21 cellular contexts compared by ENCODE assay signal in the genomic region with DNA sequence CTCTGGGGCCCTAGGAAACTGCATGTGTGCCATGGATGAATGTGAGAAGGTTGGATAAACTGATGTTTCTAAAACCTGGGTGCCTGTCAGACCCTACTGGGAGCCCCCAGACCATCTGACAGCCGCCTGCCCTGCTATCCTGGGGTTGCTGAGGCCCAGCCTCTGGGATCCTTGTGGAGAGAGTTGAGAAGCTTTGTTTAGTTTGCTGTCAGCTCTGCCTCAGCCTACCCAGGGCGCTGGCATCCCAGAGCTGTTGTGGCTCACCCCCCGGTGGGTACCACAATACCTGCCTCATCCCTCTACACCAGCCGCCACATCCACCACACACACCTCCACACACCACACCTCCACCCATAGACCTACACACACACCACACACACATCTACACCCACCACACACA. TPM values are rescaled to one million over a fixed set of nuclear protein-coding genes. Genes with fewer than 3 reads are reported as not detected.
DNase-seq lines count a peak whose midpoint lies in the region; ATAC-seq, FAIRE-seq and TF ChIP-seq lines count a peak whose summit lies in the region.
"Had no signal": no experiment of that assay in that cellular context is flagged by ENCODE, and none has a peak within 500 bp of the region (broad histone marks: within the 10 kb centered on the region; RNA-seq: fewer than 3 reads in every experiment).

No MANE protein-coding gene starts in this region.

- H2BK5ac ChIP-seq in H1 (ENCODE audit: low read depth, low read length) (no peak overlapping the region), trophoblast cell (ENCODE audit: low read depth, low read length, poor library complexity) (no peak overlapping the region)

- no peak for FAIRE-seq in H1 (lab: Jason Lieb, UNC)

- in situ Hi-C loops in Panc1 (cut with HindIII; ENCODE audit: low pct_unique_long_range_greater_than_20kb, low sequenced_read_pairs) = no loop called here

- peak overlapping the region; percentile 99 for H3K56ac ChIP-seq in H1 (replicated peaks; ENCODE audit: insufficient read length, low read depth, low read length)

- H2AK5ac ChIP-seq in H1 (ENCODE audit: low read depth, low read length) (no peak overlapping the region), trophoblast cell (ENCODE audit: low read length) (no peak overlapping the region)

- DNase-seq in natural killer cell (no peak), Panc1 (ENCODE audit: low read depth, low spot score) (no peak), H1 (ENCODE audit: low read depth in 1 of 2, low spot score in 2 of 2) (no peak), trophoblast cell (no peak), CD1c-positive myeloid dendritic cell (ENCODE audit: extremely low spot score) (no peak), DMS79 treated with DMSO at 0.1 percent for 48 hours (lab: John Stamatoyannopoulos, UW) (no peak), cerebellum (ENCODE audit: low spot score) (no peak)
- DNase-seq in natural killer cell treated with Interleukin-12 subunit alpha and Interleukin-12 subunit beta and Interleukin-15 and Interleukin-18, amount 100 ng/mL, for 72 hours (ENCODE audit: low spot score) = no peak
- DNase-seq: AML-193, Caco-2, EL, NCI-H1417, NCI-H187, NCI-H2107, NCI-H510A, NCI-H774, RPMI8226 had no signal

- intact Hi-C loops in natural killer cell (cut with micrococcal nuclease) = no loop called here
- intact Hi-C loops in Panc1 (cut with micrococcal nuclease; ENCODE audit: unreplicated experiment) = no loop called here

- H3K14ac ChIP-seq in H1 (ENCODE audit: insufficient read length) (no peak overlapping the region), trophoblast cell (ENCODE audit: low read length) (no peak overlapping the region)

- H3K4me2 ChIP-seq in H1 (ENCODE audit: insufficient read depth in 1 of 2, low read depth in 2 of 2, low read length in 2 of 2) (no peak overlapping the region), trophoblast cell (ENCODE audit: low read length) (no peak overlapping the region)
- H3K4me2 ChIP-seq: KMS-11 had no signal

- peaks cover 0 to 4% of the 10 kb centered on the region in 2 donors for H3K4me1 Mint-ChIP-seq in natural killer cell
- no peaks in the 10 kb centered on the region for H3K4me1 Mint-ChIP-seq in natural killer cell treated with Interleukin-12 subunit alpha and Interleukin-12 subunit beta and Interleukin-15 and Interleukin-18, amount 100 ng/mL, for 72 hours (ENCODE audit: low read depth in 2 of 2)
- H3K4me1 Mint-ChIP-seq: CD14-positive monocyte had no signal

- H4K8ac ChIP-seq in H1 (ENCODE audit: extremely low read depth, insufficient read depth, low read length) = no peak overlapping the region
- no peak overlapping the region for H4K8ac ChIP-seq in trophoblast cell (ENCODE audit: low read depth, low read length)

- no peak overlapping the region for H3K4me3 ChIP-seq in Panc1 (ENCODE audit: low read depth in 2 of 2, low read length in 2 of 2)
- no peak overlapping the region for H3K4me3 ChIP-seq in H1 (ENCODE audit: extremely low read depth in 1 of 4, insufficient read depth in 2 of 4, low read depth in 3 of 4, low read length in 4 of 4)
- peak overlapping the region; percentile 34 for H3K4me3 ChIP-seq in trophoblast cell (ENCODE audit: low read depth, low read length)
- H3K4me3 ChIP-seq: GM12878, SJSA1 had no signal

- ATAC-seq in natural killer cell (peak; percentile 11 to 22 (median 12)), Panc1 (peak; percentile 29)
- ATAC-seq in natural killer cell treated with Interleukin-12 subunit alpha and Interleukin-12 subunit beta and Interleukin-15 and Interleukin-18, amount 100 ng/mL, for 72 hours = no peak
- ATAC-seq: GM12878 had no signal

- H3K27me3 Mint-ChIP-seq in natural killer cell (ENCODE audit: low read depth in 2 of 2) = no peaks in the 10 kb centered on the region
- H3K27me3 Mint-ChIP-seq in natural killer cell treated with Interleukin-12 subunit alpha and Interleukin-12 subunit beta and Interleukin-15 and Interleukin-18, amount 100 ng/mL, for 72 hours = no peaks in the 10 kb centered on the region

- TF ChIP-seq POLR2A in H1 (IDR thresholded peaks at IDR 0.05; ENCODE audit: control extremely low read depth in 1 of 2, low read depth in 2 of 2, low read length in 2 of 2) = no peak

- POLR2A ChIA-PET in Panc1 (lab: Charles Lee) (no interaction called here), H1 (lab: Charles Lee; ENCODE audit: partially characterized antibody) (interaction anchor here (1.5 kb wide), 1 partner anchor 14 kb away, joined by 5 read pairs; no protein-coding TSS in a partner anchor)

- no peak overlapping the region for H4K12ac ChIP-seq in trophoblast cell (ENCODE audit: low read depth, low read length)

- H3K9me3 ChIP-seq in Panc1 (ENCODE audit: control insufficient read depth, insufficient read depth, low read depth, low read length) (no peaks in the 10 kb centered on the region), H1 (ENCODE audit: insufficient read depth in 2 of 2, low read depth in 1 of 2, low read length in 1 of 2) (no peaks in the 10 kb centered on the region), trophoblast cell (ENCODE audit: insufficient read depth, low read depth, low read length) (peaks cover 12% of the 10 kb centered on the region)
- H3K9me3 ChIP-seq: Caco-2, SJSA1 had no signal

- no peak overlapping the region for H3K27ac Mint-ChIP-seq in natural killer cell
- H3K27ac Mint-ChIP-seq in natural killer cell treated with Interleukin-12 subunit alpha and Interleukin-12 subunit beta and Interleukin-15 and Interleukin-18, amount 100 ng/mL, for 72 hours = no peak overlapping the region

- H3K9ac ChIP-seq in H1 (replicated peaks in 1 of 4; ENCODE audit: extremely low read depth in 1 of 4, low read depth in 3 of 4, low read length in 3 of 4) (no peak overlapping the region), trophoblast cell (ENCODE audit: low read length) (no peak overlapping the region)
- H3K9ac ChIP-seq: KMS-11 had no signal

- H2BK120ac ChIP-seq in H1 (replicated peaks; ENCODE audit: low read depth, low read length) (no peak overlapping the region), trophoblast cell (ENCODE audit: insufficient read depth, low read length, poor library complexity) (no peak overlapping the region)

- BruUV-seq in Panc1 (replicated peaks; lab: Mats Ljungman, UMichigan) = no TSS peak

- no peaks in the 10 kb centered on the region for H3K79me2 ChIP-seq in H1 (ENCODE audit: control insufficient read depth in 1 of 2, insufficient read depth in 2 of 2, low read length in 2 of 2)
- H3K79me2 ChIP-seq in trophoblast cell (ENCODE audit: control insufficient read depth, insufficient read depth, low read length, poor library complexity) = no peaks in the 10 kb centered on the region

- no peak overlapping the region for H2BK20ac ChIP-seq in H1 (ENCODE audit: low read length)

- no peaks in the 10 kb centered on the region for H3K36me3 Mint-ChIP-seq in natural killer cell
- no peaks in the 10 kb centered on the region for H3K36me3 Mint-ChIP-seq in natural killer cell treated with Interleukin-12 subunit alpha and Interleukin-12 subunit beta and Interleukin-15 and Interleukin-18, amount 100 ng/mL, for 72 hours

- H3K79me1 ChIP-seq in H1 (ENCODE audit: low read depth, low read length) = no peaks in the 10 kb centered on the region
- no peaks in the 10 kb centered on the region for H3K79me1 ChIP-seq in trophoblast cell (ENCODE audit: low read length)

- no peak overlapping the region for H3K4me3 Mint-ChIP-seq in natural killer cell
- H3K4me3 Mint-ChIP-seq in natural killer cell treated with Interleukin-12 subunit alpha and Interleukin-12 subunit beta and Interleukin-15 and Interleukin-18, amount 100 ng/mL, for 72 hours = no peak overlapping the region
- H3K4me3 Mint-ChIP-seq: CD14-positive monocyte had no signal

- no peak overlapping the region for H4K91ac ChIP-seq in H1 (replicated peaks; ENCODE audit: insufficient read length, low read length)
- no peak overlapping the region for H4K91ac ChIP-seq in trophoblast cell (ENCODE audit: low read depth, low read length)

- H2AFZ ChIP-seq in H1 (ENCODE audit: low read length) (no peak overlapping the region), trophoblast cell (ENCODE audit: insufficient read depth, low read length, poor library complexity) (no peak overlapping the region)

- CTCF ChIA-PET in Panc1 (lab: Charles Lee) (no interaction called here), H1 (lab: Charles Lee; ENCODE audit: partially characterized antibody) (interaction anchor here (1.9 kb wide), 1 partner anchor 9 kb away, joined by 8 read pairs; no protein-coding TSS in a partner anchor)

- H3K4me1 ChIP-seq in Panc1 (ENCODE audit: control insufficient read depth, insufficient read depth, low read length) (no peaks in the 10 kb centered on the region), H1 (replicated peaks in 1 of 4; ENCODE audit: control insufficient read depth in 3 of 4, insufficient read depth in 4 of 4, low read length in 3 of 4) (no peaks in the 10 kb centered on the region; a peak in 1 of 7 replicates), trophoblast cell (ENCODE audit: control insufficient read depth in 1 of 2, insufficient read depth in 2 of 2, low read length in 2 of 2) (no peaks in the 10 kb centered on the region)
- H3K4me1 ChIP-seq: Caco-2, SJSA1 had no signal

- H3K36me3 ChIP-seq in Panc1 (ENCODE audit: control insufficient read depth, insufficient read depth, low read length) (no peaks in the 10 kb centered on the region), H1 (ENCODE audit: control insufficient read depth in 2 of 4, insufficient read depth in 4 of 4, low read length in 3 of 4) (peaks cover 0 to 14% (median 2%) of the 10 kb centered on the region in 4 experiments; a peak in 4 of 8 replicates), trophoblast cell (ENCODE audit: control insufficient read depth in 1 of 2, insufficient read depth in 2 of 2, low read length in 2 of 2) (peaks cover 73 to 76% of the 10 kb centered on the region in 2 experiments)

- TF ChIP-seq RAD21 in H1 (IDR thresholded peaks at IDR 0.05 in 1 of 2, conservative IDR thresholded peaks at IDR 0.05 in 1 of 2; ENCODE audit: low read depth in 2 of 2, low read length in 2 of 2) = no peak

- no peak overlapping the region for H2BK15ac ChIP-seq in H1 (ENCODE audit: low read length)

- no peak for TF ChIP-seq EP300 in H1 (IDR thresholded peaks at IDR 0.05; ENCODE audit: borderline replicate concordance in 1 of 2, low read depth in 2 of 2, low read length in 2 of 2)

- H3K4ac ChIP-seq in H1 (replicated peaks; ENCODE audit: insufficient read length, low read depth, low read length) (no peak overlapping the region), trophoblast cell (ENCODE audit: low read depth, low read length) (no peak overlapping the region)

- H3K23ac ChIP-seq in H1 (ENCODE audit: insufficient read length) = no peak overlapping the region
- no peak overlapping the region for H3K23ac ChIP-seq in trophoblast cell (ENCODE audit: low read length)

- peaks cover 15% of the 10 kb centered on the region for H3K23me2 ChIP-seq in H1 (ENCODE audit: low read depth, low read length)

- H3K27me3 ChIP-seq in Panc1 (ENCODE audit: control insufficient read depth, insufficient read depth, low read length) = no peaks in the 10 kb centered on the region
- H3K27me3 ChIP-seq in H1 (replicated peaks in 1 of 4; ENCODE audit: control insufficient read depth in 3 of 4, extremely low read depth in 1 of 4, insufficient read depth in 3 of 4, low read length in 3 of 4) = no peaks in the 10 kb centered on the region
- no peaks in the 10 kb centered on the region for H3K27me3 ChIP-seq in trophoblast cell (ENCODE audit: insufficient read depth, low read length)
- H3K27me3 ChIP-seq: SJSA1 had no signal

- H4K5ac ChIP-seq in H1 (ENCODE audit: insufficient read length, low read depth, low read length) = no peak overlapping the region

- H3K27ac ChIP-seq in Panc1 (ENCODE audit: low read length) (no peak overlapping the region), H1 (ENCODE audit: low read depth, low read length) (no peak overlapping the region), trophoblast cell (ENCODE audit: low read depth, low read length) (no peak overlapping the region)
- H3K27ac ChIP-seq: KMS-11, SJSA1 had no signal

- peaks cover 1 to 16% of the 10 kb centered on the region in 2 experiments for H4K20me1 ChIP-seq in H1 (replicated peaks in 1 of 2; ENCODE audit: control insufficient read depth in 1 of 2, insufficient read depth in 2 of 2, low read length in 2 of 2)

- WGBS in H1 (ENCODE audit: extremely low coverage in 1 of 2, insufficient coverage in 1 of 2, insufficient read length in 1 of 2, insufficient replicate concordance in 2 of 2, low coverage in 1 of 2, low lambda C conversion rate in 2 of 2, missing lambda C conversion rate in 1 of 2), 2 experiments = 86% methylated on average over 4 of the region's 4 CpGs; no CpG with 5 or more reads in 1 of the 2 experiments
- no CpG with 5 or more reads among the region's 4 CpGs for WGBS in trophoblast cell (ENCODE audit: extremely low coverage, insufficient coverage, insufficient read length)

- H3K18ac ChIP-seq in H1 (ENCODE audit: extremely low read depth, low read length) (no peak overlapping the region), trophoblast cell (ENCODE audit: low read length) (no peak overlapping the region)

- H2BK12ac ChIP-seq in H1 (ENCODE audit: low read depth, low read length) (no peak overlapping the region), trophoblast cell (ENCODE audit: low read length) (no peak overlapping the region)

- no peaks in the 10 kb centered on the region for H3K9me3 Mint-ChIP-seq in natural killer cell
- no peaks in the 10 kb centered on the region for H3K9me3 Mint-ChIP-seq in natural killer cell treated with Interleukin-12 subunit alpha and Interleukin-12 subunit beta and Interleukin-15 and Interleukin-18, amount 100 ng/mL, for 72 hours
- H3K9me3 Mint-ChIP-seq: CD14-positive monocyte had no signal

- TF ChIP-seq CTCF in natural killer cell (IDR thresholded peaks at IDR 0.05) (no peak), Panc1 (IDR thresholded peaks at IDR 0.05) (no peak), H1 (IDR thresholded peaks at IDR 0.05; ENCODE audit: control extremely low read depth in 1 of 3, insufficient read depth in 1 of 3, low read depth in 1 of 3, low read length in 3 of 3) (no peak)

RNA-seq across cellular contexts. Expression of gene HMOX1, which starts 38.5 kb away (rescaled TPM):
- total RNA-seq in natural killer cell = 10 to 100 TPM in 2 of 3 donors, 1 to 10 TPM in 1; 7.5 to 61.6 (median 15.9) TPM
- total RNA-seq in natural killer cell treated with Interleukin-12 subunit alpha and Interleukin-12 subunit beta and Interleukin-15 and Interleukin-18, amount 100 ng/mL, for 72 hours = 1 to 10 TPM; 4.9 to 7.3 TPM
- 105 TPM for total RNA-seq in Panc1 (2021; ENCODE audit: unreplicated experiment)
- polyA plus RNA-seq in Panc1 (2012; ENCODE audit: insufficient read length) = 198 TPM
- 25.0 and 25.7 TPM in 2 replicates for total RNA-seq in H1 (2021; fragmentation: NEBNext Ultra II Directional; extraction: Animal tissue kit (Norgen Biotek cat#: 25700))
- polyA plus RNA-seq in H1 (2011; rRNA removed) = 39.2 and 41.6 TPM in 2 replicates
- 28.6 TPM for polyA plus RNA-seq in H1 (2011; cell fraction: cytosol; rRNA removed)
- 19.6 TPM for polyA plus RNA-seq in H1 (2011; cell fraction: nucleus; rRNA removed)
- 20.2 to 27.4 TPM (median 24.8 TPM) in 4 replicates for polyA plus RNA-seq in H1 (2012, experiment 1 of 2)
- 29.7 TPM for polyA plus RNA-seq in H1 (2012, experiment 2 of 2)
- polyA plus RNA-seq in H1 (2013, experiment 1 of 2) = 23.9 TPM
- polyA plus RNA-seq in H1 (2013, experiment 2 of 2) = 27.9 TPM
- polyA minus RNA-seq in H1 (2011; rRNA and poly(A)+ RNA removed) = 8.0 and 8.7 TPM in 2 replicates
- 7.7 TPM for polyA minus RNA-seq in H1 (2011; cell fraction: cytosol; rRNA and poly(A)+ RNA removed)
- 9.2 TPM for polyA minus RNA-seq in H1 (2011; cell fraction: nucleus; rRNA and poly(A)+ RNA removed)
- 298 and 341 TPM in 2 replicates for polyA plus RNA-seq in trophoblast cell (2013)
- 4.3 TPM for total RNA-seq in cerebellum

RNA-seq across cellular contexts. Expression of gene TOM1, which starts 42.7 kb away (rescaled TPM):
- total RNA-seq in natural killer cell (100 to 1,000 TPM; 102 to 132 (median 107) TPM), Panc1 (2021; ENCODE audit: unreplicated experiment) (32.7 TPM), cerebellum (12.6 TPM)
- total RNA-seq in natural killer cell treated with Interleukin-12 subunit alpha and Interleukin-12 subunit beta and Interleukin-15 and Interleukin-18, amount 100 ng/mL, for 72 hours = 10 to 100 TPM; 30.4 to 38.9 TPM
- 42.5 TPM for polyA plus RNA-seq in Panc1 (2012; ENCODE audit: insufficient read length)
- total RNA-seq in H1 (2021; fragmentation: NEBNext Ultra II Directional; extraction: Animal tissue kit (Norgen Biotek cat#: 25700)) = 22.2 and 25.1 TPM in 2 replicates
- polyA plus RNA-seq in H1 (2011; rRNA removed) = 39.2 and 40.8 TPM in 2 replicates
- 42.4 TPM for polyA plus RNA-seq in H1 (2011; cell fraction: cytosol; rRNA removed)
- 55.0 TPM for polyA plus RNA-seq in H1 (2011; cell fraction: nucleus; rRNA removed)
- 18.4 to 26.3 TPM (median 24.0 TPM) in 4 replicates for polyA plus RNA-seq in H1 (2012, experiment 1 of 2)
- polyA plus RNA-seq in H1 (2012, experiment 2 of 2) = 17.2 TPM
- 10.1 TPM for polyA plus RNA-seq in H1 (2013, experiment 1 of 2)
- 9.8 TPM for polyA plus RNA-seq in H1 (2013, experiment 2 of 2)
- polyA minus RNA-seq in H1 (2011; rRNA and poly(A)+ RNA removed) = 66.8 and 85.4 TPM in 2 replicates
- 23.8 TPM for polyA minus RNA-seq in H1 (2011; cell fraction: cytosol; rRNA and poly(A)+ RNA removed)
- 28.3 TPM for polyA minus RNA-seq in H1 (2011; cell fraction: nucleus; rRNA and poly(A)+ RNA removed)
- polyA plus RNA-seq in trophoblast cell (2013) = 41.6 and 45.0 TPM in 2 replicates

RNA-seq across cellular contexts. Expression of gene MCM5, which starts 57.5 kb away (rescaled TPM):
- total RNA-seq in natural killer cell = 10 to 100 TPM; 59.3 to 73.8 (median 61.5) TPM
- total RNA-seq in natural killer cell treated with Interleukin-12 subunit alpha and Interleukin-12 subunit beta and Interleukin-15 and Interleukin-18, amount 100 ng/mL, for 72 hours = 100 to 1,000 TPM; 169 to 339 TPM
- 122 TPM for total RNA-seq in Panc1 (2021; ENCODE audit: unreplicated experiment)
- polyA plus RNA-seq in Panc1 (2012; ENCODE audit: insufficient read length) = 119 TPM
- 297 and 305 TPM in 2 replicates for total RNA-seq in H1 (2021; fragmentation: NEBNext Ultra II Directional; extraction: Animal tissue kit (Norgen Biotek cat#: 25700))
- 210 and 243 TPM in 2 replicates for polyA plus RNA-seq in H1 (2011; rRNA removed)
- 212 TPM for polyA plus RNA-seq in H1 (2011; cell fraction: cytosol; rRNA removed)
- polyA plus RNA-seq in H1 (2011; cell fraction: nucleus; rRNA removed) = 524 TPM
- 221 to 290 TPM (median 254 TPM) in 4 replicates for polyA plus RNA-seq in H1 (2012, experiment 1 of 2)
- polyA plus RNA-seq in H1 (2012, experiment 2 of 2) = 144 TPM
- polyA plus RNA-seq in H1 (2013, experiment 1 of 2) = 120 TPM
- polyA plus RNA-seq in H1 (2013, experiment 2 of 2) = 108 TPM
- polyA minus RNA-seq in H1 (2011; rRNA and poly(A)+ RNA removed) = 447 and 449 TPM in 2 replicates
- polyA minus RNA-seq in H1 (2011; cell fraction: cytosol; rRNA and poly(A)+ RNA removed) = 271 TPM
- 249 TPM for polyA minus RNA-seq in H1 (2011; cell fraction: nucleus; rRNA and poly(A)+ RNA removed)
- polyA plus RNA-seq in trophoblast cell (2013) = 35.5 and 35.9 TPM in 2 replicates
- total RNA-seq in cerebellum = 35.8 TPM

Comparison
In these comparisons a context has a peak if more than half of its experiments do, and no peak if none do; other contexts are left out.
1. ATAC-seq: peak in natural killer cell (3 of 3) and Panc1 (single experiment); none in natural killer cell treated with Interleukin-12 subunit alpha and Interleukin-12 subunit beta and Interleukin-15 and Interleukin-18, amount 100 ng/mL, for 72 hours (0 of 2).